9 cellular contexts compared by ENCODE assay signal in the genomic region with DNA sequence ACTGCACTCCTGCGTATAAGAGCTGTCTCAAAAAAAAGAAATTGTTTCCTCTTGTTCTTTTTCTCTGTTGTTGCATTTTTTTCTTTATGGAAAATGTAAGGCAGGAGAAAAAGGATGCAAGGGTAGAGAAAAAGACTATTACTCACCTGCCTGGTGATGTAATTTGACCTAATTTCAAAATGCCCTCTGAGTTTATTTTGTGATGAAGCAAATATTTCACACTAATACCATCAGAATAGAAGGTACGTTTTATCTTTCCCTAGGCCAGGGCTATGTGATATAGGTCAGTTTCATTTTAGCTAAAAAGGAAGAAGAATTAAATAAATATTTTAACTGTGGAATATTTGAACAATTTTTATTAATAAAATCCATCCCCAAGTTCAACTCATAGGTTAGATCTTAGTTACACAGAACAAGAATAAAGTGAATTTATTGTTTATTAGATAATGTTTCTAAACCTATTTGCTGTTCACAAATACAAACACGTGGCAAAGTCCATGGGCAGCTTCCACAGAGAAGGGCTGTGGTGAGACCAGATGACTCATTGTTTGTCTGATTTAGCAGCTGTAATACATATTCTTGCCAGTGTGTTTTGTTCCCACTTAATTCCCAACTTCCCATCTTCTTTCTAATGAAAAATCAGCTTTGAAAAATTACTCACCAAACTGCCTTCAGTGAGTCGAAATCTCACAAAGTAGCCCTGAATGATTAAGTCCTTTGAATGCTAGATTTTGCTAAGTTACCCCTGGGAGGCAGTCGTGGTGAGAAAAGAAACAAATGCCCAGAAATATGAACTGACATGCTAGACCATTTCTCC. TPM values are rescaled to one million over a fixed set of nuclear protein-coding genes. Genes with fewer than 3 reads are reported as not detected.
DNase-seq lines count a peak whose midpoint lies in the region; ATAC-seq, FAIRE-seq and TF ChIP-seq lines count a peak whose summit lies in the region.
"Had no signal": no experiment of that assay in that cellular context is flagged by ENCODE, and none has a peak within 500 bp of the region (broad histone marks: within the 10 kb centered on the region; RNA-seq: fewer than 3 reads in every experiment).

No MANE protein-coding gene starts in this region.

- no peak; a peak in 1 of 5 replicates for TF ChIP-seq EP300 in A549 (IDR thresholded peaks at IDR 0.05)

- peak; percentile 51 for FAIRE-seq in A549 (lab: Jason Lieb, UNC)

- no peaks in the 10 kb centered on the region for H3K36me3 ChIP-seq in left ventricle myocardium inferior

- H3K27me3 ChIP-seq in left ventricle myocardium inferior (ENCODE audit: low read depth) = no peaks in the 10 kb centered on the region

- H3K4me1 ChIP-seq in A549 (peaks cover 44% of the 10 kb centered on the region), left ventricle myocardium inferior (no peaks in the 10 kb centered on the region)

- peak overlapping the region; percentile 66 for H3K4me2 ChIP-seq in A549

- TF ChIP-seq CTCF in A549 (IDR thresholded peaks at IDR 0.05) (no peak), left ventricle myocardium inferior (IDR thresholded peaks at IDR 0.05; ENCODE audit: borderline replicate concordance) (no peak)

- H3K9me3 ChIP-seq in A549 = 0 out of 3 replicates have a peak, but pooled peaks cover 7% of the 10 kb centered on the region
- peaks cover 13% of the 10 kb centered on the region for H3K9me3 ChIP-seq in left ventricle myocardium inferior (replicated peaks)

- no peak for TF ChIP-seq POLR2A in A549 (IDR thresholded peaks at IDR 0.05; ENCODE audit: low read length)

- POLR2A ChIA-PET in A549 (lab: Yijun Ruan, JAX) = interaction anchor here (1.3 kb wide), 1 partner anchor 196 kb away, joined by 9 read pairs; a partner anchor contains a TSS

- DNase-seq in A549 (ENCODE audit: low read depth in 1 of 2, low spot score in 1 of 2) (peak; percentile 67 to 79), T1000 (lab: John Stamatoyannopoulos, UW) (peak; percentile 7), left ventricle myocardium inferior (no peak), GF-D8 (lab: John Stamatoyannopoulos, UW) (no peak)
- no peak for DNase-seq in activated naive CD4-positive, alpha-beta T cell treated with anti-CD3 and anti-CD28 coated beads, Interleukin-2, amount 50 U/mL, for 16 hours
- DNase-seq: activated T-cell treated with anti-CD3 and anti-CD28 coated beads, Interleukin-2, amount 50 U/mL, for 48 hours had no signal

- H3K27ac ChIP-seq in A549 = peak overlapping the region; percentile 55 to 75
- H3K27ac ChIP-seq in left ventricle myocardium inferior (replicated peaks) = peak overlapping the region; percentile 38

- 16% methylated on average over 5 of the region's 5 CpGs for WGBS in A549 (ENCODE audit: missing lambda C conversion rate)

- no peak overlapping the region for H3K4me3 ChIP-seq in A549
- no peak overlapping the region for H3K4me3 ChIP-seq in left ventricle myocardium inferior

- intact Hi-C loops in left ventricle myocardium inferior (cut with micrococcal nuclease) = no loop called here

- CTCF ChIA-PET in A549 (lab: Yijun Ruan, JAX) = interaction anchor here (0.6 to 1.9 kb wide), 8 partner anchors 9 to 354 kb away, joined by 3 to 7 read pairs (median 3); no protein-coding TSS in a partner anchor

- ATAC-seq in A549 (peak; percentile 93 to 95), HG02885 (IDR thresholded peaks at IDR 0.05; ENCODE audit: poor library complexity, unreplicated experiment) (peak; percentile 43), GM19467 (IDR thresholded peaks at IDR 0.05; ENCODE audit: unreplicated experiment) (no peak), GM18873 (IDR thresholded peaks at IDR 0.05; ENCODE audit: low FRiP score, unreplicated experiment) (no peak)

- TF ChIP-seq RAD21 in A549 (conservative IDR thresholded peaks at IDR 0.05 in 1 of 2, IDR thresholded peaks at IDR 0.05 in 1 of 2) = no peak

TF ChIP-seq in A549, 52 proteins besides CTCF, POLR2A, EP300 and RAD21 (continues in another document):
- TF ChIP-seq POLR2AphosphoS2 (conservative IDR thresholded peaks at IDR 0.05; ENCODE audit: low read length) (no peak), HEYL (CRISPR knock-in tag; IDR thresholded peaks at IDR 0.05) (peak; percentile 17; the same call in 1 of the 2 replicates), TFCP2L1 (CRISPR knock-in tag; IDR thresholded peaks at IDR 0.05) (no peak), HOXB5 (CRISPR knock-in tag; IDR thresholded peaks at IDR 0.05) (no peak), NR3C1 (IDR thresholded peaks at IDR 0.05) (no peak), RARB (CRISPR knock-in tag; IDR thresholded peaks at IDR 0.05) (no peak), MYC (IDR thresholded peaks at IDR 0.05; ENCODE audit: borderline replicate concordance, low read length) (peak; percentile 32; the same call in 1 of the 2 replicates), EHF (CRISPR knock-in tag; IDR thresholded peaks at IDR 0.05) (no peak), MAFK (IDR thresholded peaks at IDR 0.05; ENCODE audit: partially characterized antibody) (no peak), KDM1A (IDR thresholded peaks at IDR 0.05; ENCODE audit: low read depth) (no peak), RNF2 (IDR thresholded peaks at IDR 0.05; ENCODE audit: borderline replicate concordance, low read depth) (no peak)
- TF ChIP-seq, protein P1, sequence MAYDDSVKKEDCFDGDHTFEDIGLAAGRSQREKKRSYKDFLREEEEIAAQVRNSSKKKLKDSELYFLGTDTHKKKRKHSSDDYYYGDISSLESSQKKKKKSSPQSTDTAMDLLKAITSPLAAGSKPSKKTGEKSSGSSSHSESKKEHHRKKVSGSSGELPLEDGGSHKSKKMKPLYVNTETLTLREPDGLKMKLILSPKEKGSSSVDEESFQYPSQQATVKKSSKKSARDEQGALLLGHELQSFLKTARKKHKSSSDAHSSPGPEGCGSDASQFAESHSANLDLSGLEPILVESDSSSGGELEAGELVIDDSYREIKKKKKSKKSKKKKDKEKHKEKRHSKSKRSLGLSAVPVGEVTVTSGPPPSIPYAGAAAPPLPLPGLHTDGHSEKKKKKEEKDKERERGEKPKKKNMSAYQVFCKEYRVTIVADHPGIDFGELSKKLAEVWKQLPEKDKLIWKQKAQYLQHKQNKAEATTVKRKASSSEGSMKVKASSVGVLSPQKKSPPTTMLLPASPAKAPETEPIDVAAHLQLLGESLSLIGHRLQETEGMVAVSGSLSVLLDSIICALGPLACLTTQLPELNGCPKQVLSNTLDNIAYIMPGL (CRISPR knock-in tag; IDR thresholded peaks at IDR 0.05; ENCODE audit: borderline replicate concordance) = no peak
- TF ChIP-seq, protein P2, sequence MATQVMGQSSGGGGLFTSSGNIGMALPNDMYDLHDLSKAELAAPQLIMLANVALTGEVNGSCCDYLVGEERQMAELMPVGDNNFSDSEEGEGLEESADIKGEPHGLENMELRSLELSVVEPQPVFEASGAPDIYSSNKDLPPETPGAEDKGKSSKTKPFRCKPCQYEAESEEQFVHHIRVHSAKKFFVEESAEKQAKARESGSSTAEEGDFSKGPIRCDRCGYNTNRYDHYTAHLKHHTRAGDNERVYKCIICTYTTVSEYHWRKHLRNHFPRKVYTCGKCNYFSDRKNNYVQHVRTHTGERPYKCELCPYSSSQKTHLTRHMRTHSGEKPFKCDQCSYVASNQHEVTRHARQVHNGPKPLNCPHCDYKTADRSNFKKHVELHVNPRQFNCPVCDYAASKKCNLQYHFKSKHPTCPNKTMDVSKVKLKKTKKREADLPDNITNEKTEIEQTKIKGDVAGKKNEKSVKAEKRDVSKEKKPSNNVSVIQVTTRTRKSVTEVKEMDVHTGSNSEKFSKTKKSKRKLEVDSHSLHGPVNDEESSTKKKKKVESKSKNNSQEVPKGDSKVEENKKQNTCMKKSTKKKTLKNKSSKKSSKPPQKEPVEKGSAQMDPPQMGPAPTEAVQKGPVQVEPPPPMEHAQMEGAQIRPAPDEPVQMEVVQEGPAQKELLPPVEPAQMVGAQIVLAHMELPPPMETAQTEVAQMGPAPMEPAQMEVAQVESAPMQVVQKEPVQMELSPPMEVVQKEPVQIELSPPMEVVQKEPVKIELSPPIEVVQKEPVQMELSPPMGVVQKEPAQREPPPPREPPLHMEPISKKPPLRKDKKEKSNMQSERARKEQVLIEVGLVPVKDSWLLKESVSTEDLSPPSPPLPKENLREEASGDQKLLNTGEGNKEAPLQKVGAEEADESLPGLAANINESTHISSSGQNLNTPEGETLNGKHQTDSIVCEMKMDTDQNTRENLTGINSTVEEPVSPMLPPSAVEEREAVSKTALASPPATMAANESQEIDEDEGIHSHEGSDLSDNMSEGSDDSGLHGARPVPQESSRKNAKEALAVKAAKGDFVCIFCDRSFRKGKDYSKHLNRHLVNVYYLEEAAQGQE (IDR thresholded peaks at IDR 0.05) = no peak
- TF ChIP-seq, protein P3, sequence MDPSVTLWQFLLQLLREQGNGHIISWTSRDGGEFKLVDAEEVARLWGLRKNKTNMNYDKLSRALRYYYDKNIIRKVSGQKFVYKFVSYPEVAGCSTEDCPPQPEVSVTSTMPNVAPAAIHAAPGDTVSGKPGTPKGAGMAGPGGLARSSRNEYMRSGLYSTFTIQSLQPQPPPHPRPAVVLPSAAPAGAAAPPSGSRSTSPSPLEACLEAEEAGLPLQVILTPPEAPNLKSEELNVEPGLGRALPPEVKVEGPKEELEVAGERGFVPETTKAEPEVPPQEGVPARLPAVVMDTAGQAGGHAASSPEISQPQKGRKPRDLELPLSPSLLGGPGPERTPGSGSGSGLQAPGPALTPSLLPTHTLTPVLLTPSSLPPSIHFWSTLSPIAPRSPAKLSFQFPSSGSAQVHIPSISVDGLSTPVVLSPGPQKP (IDR thresholded peaks at IDR 0.05; ENCODE audit: low read depth, low read length) = no peak
- TF ChIP-seq, protein P4, sequence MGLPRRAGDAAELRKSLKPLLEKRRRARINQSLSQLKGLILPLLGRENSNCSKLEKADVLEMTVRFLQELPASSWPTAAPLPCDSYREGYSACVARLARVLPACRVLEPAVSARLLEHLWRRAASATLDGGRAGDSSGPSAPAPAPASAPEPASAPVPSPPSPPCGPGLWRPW (IDR thresholded peaks at IDR 0.05) = peak; percentile 51; the same call in 1 of the 2 replicates
- TF ChIP-seq, protein P5, sequence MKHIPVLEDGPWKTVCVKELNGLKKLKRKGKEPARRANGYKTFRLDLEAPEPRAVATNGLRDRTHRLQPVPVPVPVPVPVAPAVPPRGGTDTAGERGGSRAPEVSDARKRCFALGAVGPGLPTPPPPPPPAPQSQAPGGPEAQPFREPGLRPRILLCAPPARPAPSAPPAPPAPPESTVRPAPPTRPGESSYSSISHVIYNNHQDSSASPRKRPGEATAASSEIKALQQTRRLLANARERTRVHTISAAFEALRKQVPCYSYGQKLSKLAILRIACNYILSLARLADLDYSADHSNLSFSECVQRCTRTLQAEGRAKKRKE (CRISPR knock-in tag; IDR thresholded peaks at IDR 0.05; ENCODE audit: low read depth) = no peak

RNA-seq across cellular contexts. Expression of a gene that starts 52.8 kb away (rescaled TPM):
- 3.5 and 8.6 TPM in 2 replicates for polyA plus RNA-seq in A549 (2011; rRNA removed)
- polyA plus RNA-seq in A549 (2012; cell fraction: cytosol; rRNA removed) = 1.6 and 1.7 TPM in 2 replicates
- 1.2 and 1.5 TPM in 2 replicates for polyA plus RNA-seq in A549 (2012; cell fraction: nucleus; rRNA removed)
- polyA plus RNA-seq in A549 (2017; fragmentation: RNase III; extraction: RNeasy Plus Mini Kit Qiagen cat#74134 plus additional on column Dnase treatment) = 5.8 to 7.1 TPM (median 6.4 TPM) in 3 replicates
- polyA minus RNA-seq in A549 (2011; rRNA and poly(A)+ RNA removed) = 0.44 and 0.45 TPM in 2 replicates
- 5.3 TPM for total RNA-seq in left ventricle myocardium inferior

Comparison
In these comparisons a context has a peak if more than half of its experiments do, and no peak if none do; other contexts are left out.
1. ATAC-seq: peak in A549 (2 of 2) and HG02885 (single experiment); none in GM19467 (single experiment) and GM18873 (single experiment).
2. DNase-seq: peak in A549 (2 of 2) and T1000 (single experiment); none in left ventricle myocardium inferior (single experiment), activated naive CD4-positive, alpha-beta T cell treated with anti-CD3 and anti-CD28 coated beads, Interleukin-2, amount 50 U/mL, for 16 hours (single experiment) and GF-D8 (single experiment).